Comparison of ENCODE assay signal across 15 cellular contexts in genomic region chr2:26724784-26725515, GRCh38. TPM values are rescaled to one million over a fixed set of nuclear protein-coding genes. Genes with fewer than 3 reads are reported as not detected.
A peak's percentile ranks its signal among the peaks of the same experiment; 100 is the strongest.
DNase-seq lines count a peak whose midpoint lies in the region; ATAC-seq and TF ChIP-seq lines count a peak whose summit lies in the region.
"Had no signal": no experiment of that assay in that cellular context is flagged by ENCODE, and none has a peak within 500 bp of the region (broad histone marks: within the 10 kb centered on the region; RNA-seq: fewer than 3 reads in every experiment).

No MANE protein-coding gene starts in this region.

- no peaks in the 10 kb centered on the region for H3K36me3 Mint-ChIP-seq in MCF 10A (ENCODE audit: insufficient read depth, unreplicated experiment)
- H3K36me3 Mint-ChIP-seq: activated naive CD8-positive, alpha-beta T cell treated with anti-CD3 and anti-CD28 coated beads for 36 hours had no signal

- peak overlapping the region; percentile 34 for H3K23ac ChIP-seq in neuronal stem cell (ENCODE audit: low read depth, low read length, poor library complexity)

- TF ChIP-seq CTCF in MCF 10A (IDR thresholded peaks at IDR 0.05; ENCODE audit: unreplicated experiment) (no peak), mammary epithelial cell (conservative IDR thresholded peaks at IDR 0.05 in 1 of 2, IDR thresholded peaks at IDR 0.05 in 1 of 2; ENCODE audit: extremely low read depth in 1 of 2, insufficient read depth in 1 of 2, low read depth in 1 of 2, low read length in 2 of 2) (no peak), esophagus squamous epithelium (IDR thresholded peaks at IDR 0.05) (no peak), transverse colon (IDR thresholded peaks at IDR 0.05) (no peak)

- dilution Hi-C loops in mammary epithelial cell (cut with HindIII; ENCODE audit: low sequenced_read_pairs): loop anchor here (5.0 kb wide), 1 partner anchor 103 kb away; no protein-coding TSS in a partner anchor

- BruUV-seq in MCF 10A (replicated peaks; lab: Mats Ljungman, UMichigan): no TSS peak
- no TSS peak for BruUV-seq in mammary epithelial cell (replicated peaks; lab: Mats Ljungman, UMichigan)

- no peak overlapping the region for H4K91ac ChIP-seq in neuronal stem cell (ENCODE audit: low read depth, low read length, poor library complexity)

- H3K79me2 ChIP-seq in mammary epithelial cell (ENCODE audit: insufficient read depth, low read length): no peaks in the 10 kb centered on the region

- H2AK5ac ChIP-seq in neuronal stem cell (ENCODE audit: low read depth, low read length): peak overlapping the region; percentile 13

- no peak for TF ChIP-seq POLR2A in esophagus squamous epithelium (IDR thresholded peaks at IDR 0.05)
- TF ChIP-seq POLR2A in transverse colon (IDR thresholded peaks at IDR 0.05): no peak

- H2BK5ac ChIP-seq in neuronal stem cell (ENCODE audit: low read length): no peak overlapping the region

- H2AFZ ChIP-seq in mammary epithelial cell (ENCODE audit: low read depth, low read length) (no peak overlapping the region), neuronal stem cell (ENCODE audit: low read length) (peak overlapping the region; percentile 48)

- no peaks in the 10 kb centered on the region for H3K9me3 ChIP-seq in mammary epithelial cell (replicated peaks; ENCODE audit: insufficient read depth, low read length)
- H3K9me3 ChIP-seq in esophagus squamous epithelium: no peaks in the 10 kb centered on the region
- H3K9me3 ChIP-seq in neuronal stem cell (replicated peaks in 1 of 2; ENCODE audit: control insufficient read depth in 2 of 2, insufficient read depth in 1 of 2, low read depth in 1 of 2, low read length in 2 of 2): peaks cover 0 to 2% of the 10 kb centered on the region in 2 donors
- H3K9me3 ChIP-seq in transverse colon: no peaks in the 10 kb centered on the region
- H3K9me3 ChIP-seq: colonic mucosa had no signal

- H3K79me1 ChIP-seq in neuronal stem cell (ENCODE audit: low read depth, low read length): peaks cover 2% of the 10 kb centered on the region

- H3K27me3 Mint-ChIP-seq in MCF 10A (ENCODE audit: insufficient read depth, unreplicated experiment): no peaks in the 10 kb centered on the region

- DNase-seq in MCF 10A (ENCODE audit: unreplicated experiment): no peak
- no peak for DNase-seq in mammary epithelial cell
- no peak for DNase-seq in esophagus squamous epithelium (lab: John Stamatoyannopoulos, UW)
- DNase-seq in neuronal stem cell (ENCODE audit: low spot score): no peak
- DNase-seq in transverse colon: no peak
- no peak for DNase-seq in putamen (ENCODE audit: low spot score)
- DNase-seq: activated naive CD8-positive, alpha-beta T cell treated with anti-CD3 and anti-CD28 coated beads for 36 hours; colonic mucosa; GDM1; H7; NCI-H1930; NCI-H748 treated with DMSO at 0.1 percent for 48 hours; retina had no signal

- H3K4me2 ChIP-seq in mammary epithelial cell (ENCODE audit: insufficient read depth, low read depth, low read length) (no peak overlapping the region), neuronal stem cell (ENCODE audit: insufficient read depth, low read length, poor library complexity, severe bottlenecking) (no peak overlapping the region)

- H3K4me1 ChIP-seq in mammary epithelial cell (ENCODE audit: insufficient read depth, low read length) (peaks cover 21% of the 10 kb centered on the region), esophagus squamous epithelium (peaks cover 13 to 59% (median 39%) of the 10 kb centered on the region in 3 donors), neuronal stem cell (ENCODE audit: control insufficient read depth in 2 of 2, insufficient read depth in 1 of 2, low read depth in 1 of 2, low read length in 2 of 2) (peaks cover 3 to 9% of the 10 kb centered on the region in 2 donors), transverse colon (peaks cover 32 to 46% (median 36%) of the 10 kb centered on the region in 4 donors)

- peak overlapping the region; percentile 87 for H3K18ac ChIP-seq in neuronal stem cell (ENCODE audit: low read length)

- WGBS in mammary epithelial cell (ENCODE audit: low coverage, missing lambda C conversion rate): 88% methylated on average over 14 of the region's 14 CpGs
- 66 to 94% methylated on average over 7 to 8 of the region's 14 CpGs for WGBS in esophagus squamous epithelium, 2 donors
- WGBS in neuronal stem cell (ENCODE audit: extremely low coverage in 2 of 2, insufficient read length in 2 of 2, insufficient replicate concordance in 1 of 2), 2 donors: no CpG with 5 or more reads among the region's 14 CpGs
- WGBS in transverse colon (ENCODE audit: low coverage in 1 of 2), 2 donors: 78 to 85% methylated on average over 6 to 14 of the region's 14 CpGs

- no peaks in the 10 kb centered on the region for H3K9me3 Mint-ChIP-seq in MCF 10A (ENCODE audit: unreplicated experiment)
- H3K9me3 Mint-ChIP-seq: activated naive CD8-positive, alpha-beta T cell treated with anti-CD3 and anti-CD28 coated beads for 36 hours had no signal

- H3K36me3 ChIP-seq in mammary epithelial cell (ENCODE audit: insufficient read depth, low read length) (no peaks in the 10 kb centered on the region), esophagus squamous epithelium (no peaks in the 10 kb centered on the region), neuronal stem cell (replicated peaks in 1 of 2; ENCODE audit: control insufficient read depth in 2 of 2, insufficient read depth in 2 of 2, low read length in 2 of 2) (no peaks in the 10 kb centered on the region), transverse colon (no peaks in the 10 kb centered on the region)
- H3K36me3 ChIP-seq: colonic mucosa had no signal

- H3K27me3 ChIP-seq in mammary epithelial cell (ENCODE audit: insufficient read depth, low read length) (no peaks in the 10 kb centered on the region), esophagus squamous epithelium (peaks cover 0 to 23% (median 0%) of the 10 kb centered on the region in 4 donors), neuronal stem cell (ENCODE audit: control insufficient read depth in 3 of 3, insufficient read depth in 3 of 3, low read depth in 1 of 3, low read length in 3 of 3) (no peaks in the 10 kb centered on the region), transverse colon (no peaks in the 10 kb centered on the region)
- H3K27me3 ChIP-seq: colonic mucosa had no signal

- H4K8ac ChIP-seq in neuronal stem cell (ENCODE audit: low read depth, low read length): no peak overlapping the region

- H3K4me3 ChIP-seq in mammary epithelial cell (replicated peaks in 1 of 3; ENCODE audit: insufficient read depth in 1 of 3, low read depth in 2 of 3, low read length in 3 of 3) (no peak overlapping the region), esophagus squamous epithelium (no peak overlapping the region), neuronal stem cell (ENCODE audit: low read length in 2 of 2) (no peak overlapping the region), transverse colon (no peak overlapping the region)
- H3K4me3 ChIP-seq: colonic mucosa had no signal

- H4K20me1 ChIP-seq in mammary epithelial cell (ENCODE audit: insufficient read depth, low read length): no peaks in the 10 kb centered on the region

- H3K14ac ChIP-seq in neuronal stem cell (ENCODE audit: low read length): no peak overlapping the region

- CTCF ChIA-PET in MCF 10A (lab: Yijun Ruan, JAX) (interaction anchor here (0.8 to 1.9 kb wide), 3 partner anchors 23 to 121 kb away, joined by 3 to 4 read pairs (median 3); no protein-coding TSS in a partner anchor), mammary epithelial cell (lab: Charles Lee; ENCODE audit: low non-redundant PET) (no interaction called here)

- POLR2A ChIA-PET in MCF 10A (lab: Yijun Ruan, JAX): no interaction called here

- H3K9ac ChIP-seq in mammary epithelial cell (ENCODE audit: insufficient read depth, low read length) (no peak overlapping the region), neuronal stem cell (ENCODE audit: low read depth, low read length, poor library complexity) (peak overlapping the region; percentile 44)

- in situ Hi-C loops in mammary epithelial cell (cut with MboI; ENCODE audit: low sequenced_read_pairs in 2 of 2) (no loop called here), transverse colon (cut with MboI; ENCODE audit: low pct_ligation_motif_present in 1 of 4, low pct_unique_long_range_greater_than_20kb in 1 of 4, low sequenced_read_pairs in 3 of 4) (loop anchor here in 1 of 4 donors (25.0 kb wide), 1 partner anchor 113 kb away; no protein-coding TSS in a partner anchor)

- H3K27ac ChIP-seq in mammary epithelial cell (ENCODE audit: insufficient read depth, low read depth, low read length): no peak overlapping the region
- H3K27ac ChIP-seq in esophagus squamous epithelium: peak overlapping the region; percentile 18 to 82 (median 60)
- no peak overlapping the region for H3K27ac ChIP-seq in neuronal stem cell (replicated peaks; ENCODE audit: low read length)
- H3K27ac ChIP-seq in transverse colon: peak overlapping the region; percentile 34 to 61 (median 44)
- H3K27ac ChIP-seq: colonic mucosa had no signal

- peaks cover 14% of the 10 kb centered on the region for H3K4me1 Mint-ChIP-seq in MCF 10A (ENCODE audit: insufficient read depth, unreplicated experiment)
- H3K4me1 Mint-ChIP-seq: activated naive CD8-positive, alpha-beta T cell treated with anti-CD3 and anti-CD28 coated beads for 36 hours had no signal

- H3K27ac Mint-ChIP-seq in MCF 10A (ENCODE audit: low read depth, unreplicated experiment): peak overlapping the region; percentile 77
- H3K27ac Mint-ChIP-seq: activated naive CD8-positive, alpha-beta T cell treated with anti-CD3 and anti-CD28 coated beads for 36 hours had no signal

- peak overlapping the region; percentile 38 for H2BK15ac ChIP-seq in neuronal stem cell (ENCODE audit: low read length)

- peak overlapping the region; percentile 57 for H2BK120ac ChIP-seq in neuronal stem cell (ENCODE audit: low read depth, low read length)

- TF ChIP-seq EP300 in transverse colon (IDR thresholded peaks at IDR 0.05; ENCODE audit: low read depth): no peak

- no peak for ATAC-seq in GM19351 (IDR thresholded peaks at IDR 0.05; ENCODE audit: unreplicated experiment)
- no peak for ATAC-seq in HG02885 (IDR thresholded peaks at IDR 0.05; ENCODE audit: poor library complexity, unreplicated experiment)

- H3K4ac ChIP-seq in neuronal stem cell (ENCODE audit: low read length): no peak overlapping the region

- H3K4me3 Mint-ChIP-seq in MCF 10A (ENCODE audit: unreplicated experiment): no peak overlapping the region
- H3K4me3 Mint-ChIP-seq: activated naive CD8-positive, alpha-beta T cell treated with anti-CD3 and anti-CD28 coated beads for 36 hours had no signal

- peak overlapping the region; percentile 63 for H2BK12ac ChIP-seq in neuronal stem cell (ENCODE audit: low read length)

- intact Hi-C loops in MCF 10A (cut with micrococcal nuclease): no loop called here
- intact Hi-C loops in mammary epithelial cell (cut with micrococcal nuclease): no loop called here
- intact Hi-C loops in esophagus squamous epithelium (cut with DNase I): no loop called here
- intact Hi-C loops in transverse colon (cut with DNase I; ENCODE audit: low total_unique reads): no loop called here

RNA-seq across cellular contexts. Expression of gene KCNK3, which starts 32.4 kb away (rescaled TPM):
- total RNA-seq in MCF 10A (2022): not detected in 2 replicates
- under 1 TPM; 0.07 to 0.17 TPM for total RNA-seq in mammary epithelial cell
- 0.17 TPM for polyA plus RNA-seq in mammary epithelial cell
- not detected for polyA minus RNA-seq in mammary epithelial cell
- total RNA-seq in esophagus squamous epithelium: 1 to 10 TPM in 1 of 4 donors, under 1 TPM in 3; 0.66 to 1.6 (median 0.84) TPM
- 0.03 TPM for polyA plus RNA-seq in neuronal stem cell (2013, experiment 1 of 2)
- polyA plus RNA-seq in neuronal stem cell (2013, experiment 2 of 2): 0.01 TPM
- 1 to 10 TPM in 1 of 4 donors, under 1 TPM in 3; 0.37 to 1.5 (median 0.82) TPM for total RNA-seq in transverse colon
- total RNA-seq: activated naive CD8-positive, alpha-beta T cell treated with anti-CD3 and anti-CD28 coated beads for 36 hours had no signal

RNA-seq across cellular contexts. Expression of gene SLC35F6, which starts 39.1 kb away (rescaled TPM):
- total RNA-seq in MCF 10A (2022) (76.9 and 110 TPM in 2 replicates), mammary epithelial cell (100 to 1,000 TPM in 1 of 2 donors, 10 to 100 TPM in 1; 57.2 to 125 TPM), esophagus squamous epithelium (10 to 100 TPM; 39.6 to 61.4 (median 48.0) TPM), transverse colon (10 to 100 TPM; 23.3 to 36.3 (median 33.3) TPM)
- polyA plus RNA-seq in mammary epithelial cell: 42.0 TPM
- polyA minus RNA-seq in mammary epithelial cell: 64.4 TPM
- polyA plus RNA-seq in neuronal stem cell (2013, experiment 1 of 2): 8.5 TPM
- 9.6 TPM for polyA plus RNA-seq in neuronal stem cell (2013, experiment 2 of 2)

Comparison
In these comparisons a context has a peak if more than half of its experiments do, and no peak if none do; other contexts are left out.
1. H3K27ac ChIP-seq: peak in esophagus squamous epithelium (4 of 4) and transverse colon (4 of 4); none in mammary epithelial cell (single experiment) and neuronal stem cell (single experiment).